ENCODE assay signal across 25 cellular contexts in genomic region chr15:97881568-97881967, GRCh38.
"Had no signal": no experiment of that assay in that cellular context is flagged by ENCODE, and none has a peak within 500 bp of the region (broad histone marks: within the 10 kb centered on the region; RNA-seq: fewer than 3 reads in every experiment).

No MANE protein-coding gene starts in this region.

- H3K4me3 Mint-ChIP-seq: activated naive CD4-positive, alpha-beta T cell treated with anti-CD3 and anti-CD28 coated beads, Interleukin-2, amount 10 ng/mL, durations not matched to agents 7 days and 5 days; memory B cell; nephron progenitor cell; stimulated activated memory B cell treated with anti-CD40 and anti-IgM and Interleukin-4, amounts not matched to agents 10 μg/mL and 1 μg/mL and 100 μg/mL, for 72 hours; T-helper 2 cell treated with Interferon-gamma antibody and Interleukin-4, amounts not matched to agents 5 μg/mL and 100 μg/mL, for 36 hours had no signal

- H3K4me1 Mint-ChIP-seq: activated naive CD4-positive, alpha-beta T cell treated with anti-CD3 and anti-CD28 coated beads, Interleukin-2, amount 10 ng/mL, durations not matched to agents 7 days and 5 days; memory B cell; stimulated activated memory B cell treated with anti-CD40 and anti-IgM and Interleukin-4, amounts not matched to agents 10 μg/mL and 1 μg/mL and 100 μg/mL, for 72 hours had no signal

- H3K27me3 Mint-ChIP-seq: activated naive CD4-positive, alpha-beta T cell treated with anti-CD3 and anti-CD28 coated beads, Interleukin-2, amount 10 ng/mL, durations not matched to agents 7 days and 5 days; memory B cell; stimulated activated memory B cell treated with anti-CD40 and anti-IgM and Interleukin-4, amounts not matched to agents 10 μg/mL and 1 μg/mL and 100 μg/mL, for 72 hours had no signal

- H3K9me3 ChIP-seq: esophagus squamous epithelium, gastroesophageal sphincter, mucosa of descending colon, right lobe of liver, vagina had no signal

- H3K36me3 Mint-ChIP-seq: activated naive CD4-positive, alpha-beta T cell treated with anti-CD3 and anti-CD28 coated beads, Interleukin-2, amount 10 ng/mL, durations not matched to agents 7 days and 5 days; memory B cell; stimulated activated memory B cell treated with anti-CD40 and anti-IgM and Interleukin-4, amounts not matched to agents 10 μg/mL and 1 μg/mL and 100 μg/mL, for 72 hours had no signal

- H3K4me3 ChIP-seq: coronary artery, esophagus squamous epithelium, gastroesophageal sphincter, mucosa of descending colon, right lobe of liver, vagina had no signal

- H3K27me3 ChIP-seq: gastroesophageal sphincter, right lobe of liver, vagina had no signal

- H3K9me3 Mint-ChIP-seq: activated naive CD4-positive, alpha-beta T cell treated with anti-CD3 and anti-CD28 coated beads, Interleukin-2, amount 10 ng/mL, durations not matched to agents 7 days and 5 days; stimulated activated memory B cell treated with anti-CD40 and anti-IgM and Interleukin-4, amounts not matched to agents 10 μg/mL and 1 μg/mL and 100 μg/mL, for 72 hours; T-helper 2 cell treated with Interferon-gamma antibody and Interleukin-4, amounts not matched to agents 5 μg/mL and 100 μg/mL, for 36 hours had no signal

- H3K36me3 ChIP-seq: esophagus squamous epithelium, gastroesophageal sphincter, right lobe of liver, vagina had no signal

- H3K4me1 ChIP-seq: esophagus squamous epithelium, gastroesophageal sphincter, right lobe of liver, vagina had no signal

- H3K27ac Mint-ChIP-seq: activated naive CD4-positive, alpha-beta T cell treated with anti-CD3 and anti-CD28 coated beads, Interleukin-2, amount 10 ng/mL, durations not matched to agents 7 days and 5 days; memory B cell; nephron progenitor cell; stimulated activated memory B cell treated with anti-CD40 and anti-IgM and Interleukin-4, amounts not matched to agents 10 μg/mL and 1 μg/mL and 100 μg/mL, for 72 hours; T-helper 2 cell treated with Interferon-gamma antibody and Interleukin-4, amounts not matched to agents 5 μg/mL and 100 μg/mL, for 36 hours had no signal

- ATAC-seq: gastroesophageal sphincter; left cardiac atrium; mucosa of descending colon; right lobe of liver; stimulated activated memory B cell treated with anti-CD40 and anti-IgM and Interleukin-4, amounts not matched to agents 10 μg/mL and 1 μg/mL and 100 μg/mL, for 72 hours had no signal

- H3K27ac ChIP-seq: coronary artery, esophagus squamous epithelium, gastroesophageal sphincter, right lobe of liver, vagina had no signal

- DNase-seq: activated CD4-positive, alpha-beta T cell treated with anti-CD3 and anti-CD28 coated beads, Interleukin-2, amount 50 U/mL, for 4 hours; activated CD8-positive, alpha-beta memory T cell treated with anti-CD3 and anti-CD28 coated beads for 24 hours; activated CD8-positive, alpha-beta memory T cell treated with anti-CD3 and anti-CD28 coated beads, Interleukin-2, amount 50 U/mL, for 48 hours; activated effector memory CD4-positive, alpha-beta T cell treated with Interleukin-2 at 50 U/mL for 16 hours; activated naive CD4-positive, alpha-beta T cell treated with anti-CD3 and anti-CD28 coated beads, Interleukin-2, amount 10 ng/mL, durations not matched to agents 7 days and 5 days; activated T-cell treated with anti-CD3 and anti-CD28 coated beads, Interleukin-2, amount 50 U/mL, for 48 hours; amygdala; cerebellar nuclear complex; esophagus squamous epithelium; head of caudate nucleus; hypothalamus; islet precursor cell; left cardiac atrium; mucosa of descending colon; nephron progenitor cell; posterior cingulate gyrus; right lobe of liver; small intestine; trophoblast cell had no signal
